8 cellular contexts compared by ENCODE assay signal in the genomic region with DNA sequence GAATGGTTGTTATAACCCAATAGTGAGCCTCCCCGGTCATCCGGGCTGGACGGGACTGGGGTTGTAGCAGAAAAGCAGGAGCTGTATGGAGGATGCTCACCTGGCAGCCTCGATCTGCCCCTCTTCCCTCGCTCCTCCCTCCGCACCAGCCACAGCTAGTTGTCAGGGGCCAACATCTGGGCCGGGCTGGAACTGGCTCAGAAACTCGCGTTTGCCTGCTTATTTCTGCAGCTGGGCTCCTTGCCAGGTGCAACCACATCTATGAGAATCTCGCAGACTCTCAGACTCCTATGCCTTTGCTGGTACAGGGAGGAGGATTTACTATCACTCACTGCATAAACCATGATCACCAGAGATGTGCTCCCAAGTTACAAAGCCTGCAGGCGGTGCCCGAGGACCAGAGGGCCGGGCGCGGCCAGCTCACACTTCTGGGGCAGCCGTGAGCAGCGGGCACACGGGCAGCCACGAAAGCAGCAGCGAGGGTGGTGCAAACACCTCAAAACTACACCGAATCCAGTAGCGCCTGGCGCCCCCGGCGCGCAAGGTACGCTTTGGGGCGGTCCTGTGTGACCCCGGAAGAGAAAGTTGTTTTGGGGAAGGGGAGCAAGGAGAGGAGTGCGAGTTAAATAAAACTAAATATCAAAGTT. TPM values are rescaled to one million over a fixed set of nuclear protein-coding genes. Genes with fewer than 3 reads are reported as not detected.
DNase-seq lines count a peak whose midpoint lies in the region; ATAC-seq and TF ChIP-seq lines count a peak whose summit lies in the region.

No MANE protein-coding gene starts in this region.

- H3K9ac ChIP-seq in trophoblast cell (ENCODE audit: low read length) = peak overlapping the region; percentile 48

- DNase-seq in EH (ENCODE audit: low read depth) (peak; percentile 81), HuH-7.5 (ENCODE audit: low spot score) (peak; percentile 41), SHP77 treated with DMSO at 0.1 percent for 48 hours (lab: John Stamatoyannopoulos, UW) (peak; percentile 55), heart left ventricle (peak; percentile 52 to 83 (median 72)), trophoblast cell (peak; percentile 80 to 83), aorta (peak; percentile 72 to 88)
- peak; percentile 53 for DNase-seq in activated naive CD8-positive, alpha-beta T cell treated with anti-CD3 and anti-CD28 coated beads, Interleukin-2, amount 50 U/mL, for 24 hours

- H3K4me1 Mint-ChIP-seq in activated naive CD8-positive, alpha-beta T cell treated with anti-CD3 and anti-CD28 coated beads, Interleukin-2, amount 50 U/mL, for 24 hours = peaks cover 31% of the 10 kb centered on the region

- peak overlapping the region; percentile 47 to 89 (median 78) for H3K27ac ChIP-seq in heart left ventricle
- peak overlapping the region; percentile 78 for H3K27ac ChIP-seq in trophoblast cell (ENCODE audit: low read depth, low read length)
- peak overlapping the region; percentile 6 to 70 for H3K27ac ChIP-seq in aorta (ENCODE audit: low read depth in 1 of 2, low read length in 2 of 2)

- H3K4me3 ChIP-seq in heart left ventricle (peak overlapping the region; percentile 65 to 96 (median 85)), trophoblast cell (ENCODE audit: low read depth, low read length) (peak overlapping the region; percentile 92), aorta (ENCODE audit: low read length in 2 of 2) (peak overlapping the region; percentile 77 to 80)

- H3K18ac ChIP-seq in trophoblast cell (ENCODE audit: low read length) = peak overlapping the region; percentile 91

- H3K36me3 ChIP-seq in heart left ventricle (no peaks in the 10 kb centered on the region), trophoblast cell (ENCODE audit: control insufficient read depth in 1 of 2, insufficient read depth in 2 of 2, low read length in 2 of 2) (no peaks in the 10 kb centered on the region), aorta (ENCODE audit: control insufficient read depth in 1 of 2, insufficient read depth in 2 of 2, low read length in 1 of 2) (no peaks in the 10 kb centered on the region)

- H3K27me3 ChIP-seq in heart left ventricle = peaks cover 0 to 3% (median 0%) of the 10 kb centered on the region in 9 donors
- no peaks in the 10 kb centered on the region for H3K27me3 ChIP-seq in trophoblast cell (ENCODE audit: insufficient read depth, low read length)
- no peaks in the 10 kb centered on the region for H3K27me3 ChIP-seq in aorta (ENCODE audit: control insufficient read depth in 1 of 2, insufficient read depth in 2 of 2, low read length in 1 of 2)

- H3K4me3 Mint-ChIP-seq in activated naive CD8-positive, alpha-beta T cell treated with anti-CD3 and anti-CD28 coated beads, Interleukin-2, amount 50 U/mL, for 24 hours = peak overlapping the region; percentile 88

- H2AK5ac ChIP-seq in trophoblast cell (ENCODE audit: low read length) = no peak overlapping the region

- peak overlapping the region; percentile 21 for H2BK12ac ChIP-seq in trophoblast cell (ENCODE audit: low read length)

- peak overlapping the region; percentile 75 for H2AFZ ChIP-seq in trophoblast cell (ENCODE audit: insufficient read depth, low read length, poor library complexity)

- peak overlapping the region; percentile 71 for H4K91ac ChIP-seq in trophoblast cell (ENCODE audit: low read depth, low read length)

- ATAC-seq in GM21619 (IDR thresholded peaks at IDR 0.05; ENCODE audit: unreplicated experiment) = peak; percentile 52
- peak; percentile 71 for ATAC-seq in activated naive CD8-positive, alpha-beta T cell treated with anti-CD3 and anti-CD28 coated beads, Interleukin-2, amount 50 U/mL, for 24 hours
- peak; percentile 82 to 89 (median 86) for ATAC-seq in heart left ventricle
- peak; percentile 92 for ATAC-seq in aorta (ENCODE audit: low FRiP score)

- peaks cover 21% of the 10 kb centered on the region for H3K27me3 Mint-ChIP-seq in activated naive CD8-positive, alpha-beta T cell treated with anti-CD3 and anti-CD28 coated beads, Interleukin-2, amount 50 U/mL, for 24 hours

- H3K9me3 ChIP-seq in heart left ventricle (peaks cover 0 to 12% (median 0%) of the 10 kb centered on the region in 12 donors), trophoblast cell (ENCODE audit: insufficient read depth, low read depth, low read length) (no peaks in the 10 kb centered on the region), aorta (ENCODE audit: control insufficient read depth, low read length) (no peaks in the 10 kb centered on the region)

- H3K4ac ChIP-seq in trophoblast cell (ENCODE audit: low read depth, low read length) = peak overlapping the region; percentile 77

- peaks cover 2% of the 10 kb centered on the region for H3K36me3 Mint-ChIP-seq in activated naive CD8-positive, alpha-beta T cell treated with anti-CD3 and anti-CD28 coated beads, Interleukin-2, amount 50 U/mL, for 24 hours (ENCODE audit: low read depth)

- peak overlapping the region; percentile 65 for H3K27ac Mint-ChIP-seq in activated naive CD8-positive, alpha-beta T cell treated with anti-CD3 and anti-CD28 coated beads, Interleukin-2, amount 50 U/mL, for 24 hours

- no peak for TF ChIP-seq POLR2A in heart left ventricle (IDR thresholded peaks at IDR 0.05)

- intact Hi-C loops in heart left ventricle (cut with DNase I) = loop anchor here (1.0 to 10.0 kb wide), 6 partner anchors 131 to 249 kb away; a partner anchor contains a TSS
- intact Hi-C loops in aorta (cut with DNase I) = loop anchor here (1.0 to 10.0 kb wide), 3 partner anchors 101 to 249 kb away; a partner anchor contains a TSS

- peaks cover 30% of the 10 kb centered on the region for H3K79me1 ChIP-seq in trophoblast cell (ENCODE audit: low read length)

- H3K4me1 ChIP-seq in heart left ventricle (peaks cover 0 to 24% (median 11%) of the 10 kb centered on the region in 12 donors), trophoblast cell (ENCODE audit: control insufficient read depth in 1 of 2, insufficient read depth in 2 of 2, low read length in 2 of 2) (peaks cover 0 to 5% of the 10 kb centered on the region in 2 experiments), aorta (ENCODE audit: control insufficient read depth in 1 of 2, insufficient read depth in 2 of 2, low read length in 2 of 2) (no peaks in the 10 kb centered on the region)

- peak overlapping the region; percentile 80 for H3K14ac ChIP-seq in trophoblast cell (ENCODE audit: low read length)

- peak overlapping the region; percentile 36 for H2BK120ac ChIP-seq in trophoblast cell (ENCODE audit: insufficient read depth, low read length, poor library complexity)

- peaks cover 3% of the 10 kb centered on the region for H3K9me3 Mint-ChIP-seq in activated naive CD8-positive, alpha-beta T cell treated with anti-CD3 and anti-CD28 coated beads, Interleukin-2, amount 50 U/mL, for 24 hours

- peak overlapping the region; percentile 67 for H4K12ac ChIP-seq in trophoblast cell (ENCODE audit: low read depth, low read length)

- 0 to 1% (median 1%) methylated on average over 15 to 30 of the region's 30 CpGs for WGBS in heart left ventricle, 4 donors
- WGBS in trophoblast cell (ENCODE audit: extremely low coverage, insufficient coverage, insufficient read length) = no CpG with 5 or more reads among the region's 30 CpGs
- 0% methylated on average over 30 of the region's 30 CpGs for WGBS in aorta, 2 donors

- H3K23ac ChIP-seq in trophoblast cell (ENCODE audit: low read length) = no peak overlapping the region

- H3K79me2 ChIP-seq in trophoblast cell (ENCODE audit: control insufficient read depth, insufficient read depth, low read length, poor library complexity) = peaks cover 27% of the 10 kb centered on the region

- peak; percentile 15 to 62 (median 44) for TF ChIP-seq CTCF in heart left ventricle (IDR thresholded peaks at IDR 0.05)

- peak overlapping the region; percentile 69 for H3K4me2 ChIP-seq in trophoblast cell (ENCODE audit: low read length)

- H2BK5ac ChIP-seq in trophoblast cell (ENCODE audit: low read depth, low read length, poor library complexity) = peak overlapping the region; percentile 85

- H4K8ac ChIP-seq in trophoblast cell (ENCODE audit: low read depth, low read length) = peak overlapping the region; percentile 95

RNA-seq across cellular contexts. Expression of a gene that starts 0.6 kb away (rescaled TPM):
- 10 to 100 TPM in 1 of 9 donors, 1 to 10 TPM in 8; 1.2 to 11.2 (median 3.6) TPM for total RNA-seq in heart left ventricle
- polyA plus RNA-seq in heart left ventricle = 1 to 10 TPM; 2.0 to 2.5 TPM
- 43.6 and 44.5 TPM in 2 replicates for polyA plus RNA-seq in trophoblast cell (2013)
- 10 to 100 TPM; 25.3 to 25.4 TPM for total RNA-seq in aorta
- 1 to 10 TPM; 5.5 to 6.3 TPM for polyA plus RNA-seq in aorta

Comparison
In these comparisons a context has a peak if more than half of its experiments do, and no peak if none do; other contexts are left out.
1. Peak in every context shown above with its lines: DNase-seq, ATAC-seq, H3K4me3 ChIP-seq and H3K27ac ChIP-seq.